9 cellular contexts compared by ENCODE assay signal in the genomic region with DNA sequence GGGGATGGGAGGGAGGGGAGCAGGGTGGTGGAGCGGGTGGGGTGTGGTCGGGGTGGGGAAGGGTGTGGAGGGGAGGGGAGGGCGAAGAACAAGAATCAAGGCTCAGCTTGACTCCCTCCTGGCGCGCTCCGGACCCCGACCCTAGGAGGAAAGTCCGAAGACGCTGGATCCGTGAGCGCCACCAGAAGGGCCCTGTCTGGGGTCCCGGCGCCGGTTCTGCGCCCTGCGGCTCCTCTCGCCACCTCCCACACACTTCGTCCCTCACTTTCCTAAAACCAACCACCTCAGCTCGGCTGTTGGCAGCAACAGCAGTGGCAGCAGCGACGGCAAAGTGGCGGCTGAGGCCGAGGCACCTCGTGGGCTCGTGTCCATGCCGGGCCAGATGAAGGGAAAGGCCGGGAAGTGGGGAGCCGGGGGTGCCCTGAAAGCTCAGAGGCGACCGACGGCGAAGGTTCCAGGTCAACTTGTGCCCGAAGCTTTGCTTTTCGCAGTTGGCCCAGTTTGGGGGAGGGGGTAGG. TPM values are rescaled to one million over a fixed set of nuclear protein-coding genes. Genes with fewer than 3 reads are reported as not detected.
DNase-seq lines count a peak whose midpoint lies in the region; ATAC-seq and TF ChIP-seq lines count a peak whose summit lies in the region.
"Had no signal": no experiment of that assay in that cellular context is flagged by ENCODE, and none has a peak within 500 bp of the region (broad histone marks: within the 10 kb centered on the region; RNA-seq: fewer than 3 reads in every experiment).

No MANE protein-coding gene starts in this region.

- peak overlapping the region; percentile 70 for H3K4me3 ChIP-seq in OCI-LY7 (ENCODE audit: low read depth, low read length, poor library complexity, severe bottlenecking)
- peak overlapping the region; percentile 37 for H3K4me3 ChIP-seq in iPS DF 6.9 (ENCODE audit: low read length)
- H3K4me3 ChIP-seq in skeletal muscle cell (ENCODE audit: low read depth, low read length): peak overlapping the region; percentile 43

- BruUV-seq in OCI-LY7 (replicated peaks; lab: Mats Ljungman, UMichigan): no TSS peak

- TF ChIP-seq CTCF in OCI-LY7 (conservative IDR thresholded peaks at IDR 0.05; ENCODE audit: low read length): no peak

- peak overlapping the region; percentile 58; the same call in 1 of the 2 replicates for H2AFZ ChIP-seq in OCI-LY7 (ENCODE audit: low read length)

- CTCF ChIA-PET in OCI-LY7 (lab: Charles Lee; ENCODE audit: unreplicated experiment): interaction anchor here (0.7 to 0.8 kb wide), 2 partner anchors 23 to 31 kb away, joined by 3 to 4 read pairs; no protein-coding TSS in a partner anchor

- no peak for ATAC-seq in GM18907 (IDR thresholded peaks at IDR 0.05; ENCODE audit: unreplicated experiment)

- no CpG with 5 or more reads among the region's 34 CpGs for WGBS in iPS DF 6.9 (ENCODE audit: insufficient coverage, insufficient read length)

- H3K9me3 ChIP-seq in ES-I3 (ENCODE audit: control insufficient read depth, insufficient read depth, low read length): no peaks in the 10 kb centered on the region
- no peaks in the 10 kb centered on the region for H3K9me3 ChIP-seq in OCI-LY7 (ENCODE audit: low read length)
- H3K9me3 ChIP-seq in iPS DF 6.9 (ENCODE audit: control insufficient read depth, insufficient read depth, low read length): no peaks in the 10 kb centered on the region

- no peak for DNase-seq in OCI-LY7 (ENCODE audit: low spot score)
- DNase-seq in iPS DF 6.9 (ENCODE audit: low read depth, low spot score): no peak
- DNase-seq in skeletal muscle cell (ENCODE audit: low read depth): no peak
- DNase-seq in NCI-H2029 (lab: John Stamatoyannopoulos, UW): no peak
- DNase-seq in NCI-H2171 (lab: John Stamatoyannopoulos, UW): no peak
- DNase-seq in NCI-H446 (lab: John Stamatoyannopoulos, UW): no peak
- DNase-seq: T1000 had no signal

- peak overlapping the region; percentile 74 for H3K9ac ChIP-seq in ES-I3 (ENCODE audit: low read depth, low read length)

- peaks cover 11% of the 10 kb centered on the region for H3K4me1 ChIP-seq in ES-I3 (ENCODE audit: insufficient read depth, low read length)
- peaks cover 42% of the 10 kb centered on the region for H3K4me1 ChIP-seq in OCI-LY7 (ENCODE audit: insufficient read depth, low read length, poor library complexity, severe bottlenecking)
- peaks cover 2% of the 10 kb centered on the region; the same call in 1 of the 2 replicates for H3K4me1 ChIP-seq in iPS DF 6.9 (ENCODE audit: control insufficient read depth, insufficient read depth, low read length)

- POLR2A ChIA-PET in OCI-LY7 (lab: Charles Lee): interaction anchor here (0.7 to 1.2 kb wide), 3 partner anchors 9 to 47 kb away, joined by 3 to 4 read pairs (median 4); no protein-coding TSS in a partner anchor

- peaks cover 26% of the 10 kb centered on the region for H3K27me3 ChIP-seq in iPS DF 6.9 (ENCODE audit: control insufficient read depth, insufficient read depth, low read length)

- H3K27ac ChIP-seq in OCI-LY7 (ENCODE audit: low read depth, low read length, poor library complexity, severe bottlenecking): no peak overlapping the region
- H3K27ac ChIP-seq in iPS DF 6.9 (ENCODE audit: low read length): no peak overlapping the region

- no peaks in the 10 kb centered on the region for H3K36me3 ChIP-seq in ES-I3 (ENCODE audit: insufficient read depth, low read length)
- no peaks in the 10 kb centered on the region for H3K36me3 ChIP-seq in OCI-LY7 (ENCODE audit: insufficient read depth, low read length)
- no peaks in the 10 kb centered on the region for H3K36me3 ChIP-seq in iPS DF 6.9 (ENCODE audit: control insufficient read depth, insufficient read depth, low read length)

- H3K79me2 ChIP-seq in OCI-LY7 (ENCODE audit: insufficient read depth, low read depth, low read length): no peaks in the 10 kb centered on the region

- H4K20me1 ChIP-seq in OCI-LY7 (ENCODE audit: insufficient read depth, low read length): no peaks in the 10 kb centered on the region

- intact Hi-C loops in OCI-LY7 (cut with micrococcal nuclease; ENCODE audit: unreplicated experiment): loop anchor here (5.0 kb wide), 1 partner anchor 152 kb away; no protein-coding TSS in a partner anchor

- peak overlapping the region; percentile 88 for H3K4me2 ChIP-seq in OCI-LY7 (ENCODE audit: low read length)

- no peaks in the 10 kb centered on the region for H3K9me2 ChIP-seq in OCI-LY7 (ENCODE audit: insufficient read depth, low read length)

RNA-seq across cellular contexts. Expression of gene KLHL14, which starts 2.1 kb away (rescaled TPM):
- total RNA-seq in OCI-LY7 (2014; rRNA removed; shearing (Covaris generic)): 1.4 and 2.8 TPM in 2 replicates
- total RNA-seq in OCI-LY7 (2022): 0.33 and 0.57 TPM in 2 replicates
